Comparison of ENCODE assay signal across 8 cellular contexts in genomic region chr19:4914736-4915501, GRCh38. TPM values are rescaled to one million over a fixed set of nuclear protein-coding genes. Genes with fewer than 3 reads are reported as not detected.
DNase-seq lines count a peak whose midpoint lies in the region; ATAC-seq, FAIRE-seq and TF ChIP-seq lines count a peak whose summit lies in the region.

No MANE protein-coding gene starts in this region.

- H3K9me3 Mint-ChIP-seq in mesothelial cell of epicardium, result no peaks in the 10 kb centered on the region
- no peaks in the 10 kb centered on the region for H3K9me3 Mint-ChIP-seq in stimulated activated naive CD8-positive, alpha-beta T cell treated with anti-CD3 and anti-CD28 coated beads, Interleukin-15, amount 100 ng/mL, for 72 hours

- no peak for TF ChIP-seq RAD21 in GM12878 (IDR thresholded peaks at IDR 0.05; ENCODE audit: insufficient read depth, low read depth, low read length)

- in situ Hi-C loops in HAP-1 (cut with MboI; ENCODE audit: low sequenced_read_pairs), result no loop called here
- in situ Hi-C loops in GM12878 (cut with MboI), result loop anchor here (5.0 kb wide), 2 partner anchors 43 to 108 kb away; no protein-coding TSS in a partner anchor

- no peak overlapping the region for H3K27ac ChIP-seq in GM12878 (ENCODE audit: control insufficient read depth, insufficient read depth)

- H3K27me3 ChIP-seq in HAP-1 (ENCODE audit: low read depth) (no peaks in the 10 kb centered on the region), GM12878 (replicated peaks in 1 of 2; ENCODE audit: control insufficient read depth in 2 of 2, insufficient read depth in 2 of 2, low read length in 1 of 2) (no peaks in the 10 kb centered on the region)

- no peaks in the 10 kb centered on the region for H3K27me3 Mint-ChIP-seq in mesothelial cell of epicardium (ENCODE audit: low read depth)
- H3K27me3 Mint-ChIP-seq in stimulated activated naive CD8-positive, alpha-beta T cell treated with anti-CD3 and anti-CD28 coated beads, Interleukin-15, amount 100 ng/mL, for 72 hours, result no peaks in the 10 kb centered on the region

- peaks cover 32% of the 10 kb centered on the region for H3K4me1 Mint-ChIP-seq in mesothelial cell of epicardium
- peaks cover 66% of the 10 kb centered on the region for H3K4me1 Mint-ChIP-seq in stimulated activated naive CD8-positive, alpha-beta T cell treated with anti-CD3 and anti-CD28 coated beads, Interleukin-15, amount 100 ng/mL, for 72 hours

- CTCF ChIA-PET in GM12878 (lab: Yijun Ruan, JAX), result interaction anchor here (0.8 to 4.8 kb wide), 8 partner anchors 9 to 116 kb away, joined by 3 to 310 read pairs (median 20); partner anchors contain the start of gene PLIN3

- H3K27ac Mint-ChIP-seq in mesothelial cell of epicardium, result peak overlapping the region; percentile 56
- peak overlapping the region; percentile 89 to 94 for H3K27ac Mint-ChIP-seq in stimulated activated naive CD8-positive, alpha-beta T cell treated with anti-CD3 and anti-CD28 coated beads, Interleukin-15, amount 100 ng/mL, for 72 hours

- H3K4me1 ChIP-seq in HAP-1 (peaks cover 23% of the 10 kb centered on the region), GM12878 (ENCODE audit: control insufficient read depth, insufficient read depth, low read length) (peaks cover 44% of the 10 kb centered on the region)

- ATAC-seq in GM12878 (peak; percentile 39), GM19463 (IDR thresholded peaks at IDR 0.05; ENCODE audit: unreplicated experiment) (no peak), HG02571 (IDR thresholded peaks at IDR 0.05; ENCODE audit: unreplicated experiment) (no peak), HG02981 (IDR thresholded peaks at IDR 0.05; ENCODE audit: unreplicated experiment) (no peak)
- peak; percentile 78 for ATAC-seq in stimulated activated naive CD8-positive, alpha-beta T cell treated with anti-CD3 and anti-CD28 coated beads, Interleukin-15, amount 100 ng/mL, for 72 hours

- DNase-seq in HAP-1 (ENCODE audit: low spot score in 2 of 2), result peak; percentile 17 to 66
- DNase-seq in T1000 (lab: John Stamatoyannopoulos, UW), result peak; percentile 65
- no peak for DNase-seq in GM12878 (ENCODE audit: low read depth, low spot score)
- DNase-seq in mesothelial cell of epicardium (ENCODE audit: low spot score in 2 of 2, unreplicated experiment in 2 of 2), result no peak
- peak; percentile 62 to 67 for DNase-seq in stimulated activated naive CD8-positive, alpha-beta T cell treated with anti-CD3 and anti-CD28 coated beads, Interleukin-15, amount 100 ng/mL, for 72 hours

- RAD21 ChIA-PET in GM12878 (lab: Charles Lee; ENCODE audit: unreplicated experiment), result interaction anchor here (0.6 to 5.4 kb wide), 3 partner anchors 40 to 104 kb away, joined by 3 to 176 read pairs (median 79); partner anchors contain the start of gene PLIN3

- H3K4me3 ChIP-seq in HAP-1 (no peak overlapping the region), GM12878 (peak overlapping the region; percentile 60)

- H3K4me3 Mint-ChIP-seq in mesothelial cell of epicardium, result no peak overlapping the region
- H3K4me3 Mint-ChIP-seq in stimulated activated naive CD8-positive, alpha-beta T cell treated with anti-CD3 and anti-CD28 coated beads, Interleukin-15, amount 100 ng/mL, for 72 hours, result peak overlapping the region; percentile 89 to 93

- H2AFZ ChIP-seq in GM12878 (ENCODE audit: control insufficient read depth, low read depth, low read length), result no peak overlapping the region

- H3K9ac ChIP-seq in GM12878 (ENCODE audit: control insufficient read depth, insufficient read depth, low read length), result no peak overlapping the region

- no peak for TF ChIP-seq CTCF in GM12878 (IDR thresholded peaks at IDR 0.05 in 2 of 3, conservative IDR thresholded peaks at IDR 0.05 in 1 of 3; ENCODE audit: control insufficient read depth in 2 of 3, extremely low read depth in 1 of 3, insufficient read depth in 1 of 3, low read depth in 3 of 3, low read length in 3 of 3)
- TF ChIP-seq CTCF in mesothelial cell of epicardium (IDR thresholded peaks at IDR 0.05; ENCODE audit: unreplicated experiment), result no peak

- H3K36me3 ChIP-seq in HAP-1 (replicated peaks), result peaks cover 83% of the 10 kb centered on the region
- H3K36me3 ChIP-seq in GM12878 (ENCODE audit: control insufficient read depth in 2 of 2, insufficient read depth in 2 of 2, low read length in 1 of 2), result peaks cover 3 to 13% of the 10 kb centered on the region in 2 experiments

- BruUV-seq in GM12878 (replicated peaks; lab: Mats Ljungman, UMichigan), result no TSS peak

- peak overlapping the region; percentile 96 for H3K4me2 ChIP-seq in GM12878 (ENCODE audit: control insufficient read depth, insufficient read depth)

- peaks cover 3% of the 10 kb centered on the region for H3K36me3 Mint-ChIP-seq in mesothelial cell of epicardium

- no peaks in the 10 kb centered on the region for H4K20me1 ChIP-seq in GM12878 (ENCODE audit: control insufficient read depth, insufficient read depth)

- no peak for TF ChIP-seq EP300 in GM12878 (IDR thresholded peaks at IDR 0.05; ENCODE audit: borderline replicate concordance in 1 of 2, control insufficient read depth in 1 of 2, low read depth in 2 of 2, low read length in 2 of 2)

- H3K9me3 ChIP-seq in HAP-1 (no peaks in the 10 kb centered on the region), GM12878 (replicated peaks; ENCODE audit: control insufficient read depth, insufficient read depth, low read length) (no peaks in the 10 kb centered on the region)

- TF ChIP-seq POLR2A in GM12878 (IDR thresholded peaks at IDR 0.05; ENCODE audit: low read depth, low read length), result no peak

- POLR2A ChIA-PET in GM12878 (lab: Charles Lee), result interaction anchor here (1.0 to 1.6 kb wide), 2 partner anchors 43 to 54 kb away, joined by 3 to 5 read pairs; partner anchors contain the start of gene KDM4B

- FAIRE-seq in GM12878 (lab: Jason Lieb, UNC), result no peak

- 78% methylated on average over 23 of the region's 23 CpGs for WGBS in GM12878 (ENCODE audit: insufficient coverage, insufficient replicate concordance, low lambda C conversion rate, missing lambda C conversion rate)

- H3K79me2 ChIP-seq in GM12878 (ENCODE audit: control insufficient read depth, insufficient read depth, low read length), result peaks cover 72% of the 10 kb centered on the region

- intact Hi-C loops in GM12878 (cut with micrococcal nuclease; ENCODE audit: unreplicated experiment), result loop anchor here (5.0 kb wide), 1 partner anchor 193 kb away; the partner anchor contains the start of gene DPP9

- SMC1A ChIA-PET in GM12878 (lab: Charles Lee; ENCODE audit: uncharacterized antibody, unreplicated experiment), result interaction anchor here (2.2 to 4.0 kb wide), 3 partner anchors 43 to 106 kb away, joined by 5 to 94 read pairs (median 12); no protein-coding TSS in a partner anchor

RNA-seq across cellular contexts. Expression of gene UHRF1, which starts 5.6 kb away (rescaled TPM):
- 14.6 and 18.7 TPM in 2 replicates for total RNA-seq in GM12878 (2013; cell fraction: nucleolus; rRNA removed)
- 57.5 and 67.1 TPM in 2 replicates for total RNA-seq in GM12878 (2014; rRNA removed)
- total RNA-seq in GM12878 (2014; rRNA removed; fragmentation: Illumina TruSeq; extraction: Trizol), result 23.1 and 28.3 TPM in 2 replicates
- 98.4 and 109 TPM in 2 replicates for total RNA-seq in GM12878 (2021)
- 11.1 TPM for polyA plus RNA-seq in GM12878 (2011; ENCODE audit: low read depth)
- polyA plus RNA-seq in GM12878 (2011; rRNA removed), result 7.0 and 20.0 TPM in 2 replicates
- 13.1 and 18.3 TPM in 2 replicates for polyA plus RNA-seq in GM12878 (2011; cell fraction: cytosol; rRNA removed)
- 34.5 and 78.8 TPM in 2 replicates for polyA plus RNA-seq in GM12878 (2011; cell fraction: nucleus; rRNA removed)
- polyA plus RNA-seq in GM12878 (2012), result 18.2 and 22.6 TPM in 2 replicates
- 22.7 and 30.8 TPM in 2 replicates for polyA plus RNA-seq in GM12878 (2014; fragmentation: Illumina TruSeq; extraction: Trizol)
- polyA plus RNA-seq in GM12878 (2014; fragmentation: Nextera tagmentation; extraction: Ambion mirVana), result 10 to 100 TPM; 13.0 to 17.8 TPM
- polyA plus RNA-seq in GM12878 (2014; rRNA removed), result 44.6 and 58.8 TPM in 2 replicates
- 100 to 1,000 TPM; 103 TPM for polyA plus RNA-seq in GM12878 (2016; fragmentation: Nextera tagmentation; extraction: Ambion mirVana)
- polyA minus RNA-seq in GM12878 (2011; rRNA and poly(A)+ RNA removed), result 18.7 and 20.1 TPM in 2 replicates
- 14.0 and 15.2 TPM in 2 replicates for polyA minus RNA-seq in GM12878 (2011; cell fraction: cytosol; rRNA and poly(A)+ RNA removed)
- 10.2 and 23.8 TPM in 2 replicates for polyA minus RNA-seq in GM12878 (2011; cell fraction: nucleus; rRNA and poly(A)+ RNA removed)
- 27.6 to 28.9 TPM (median 27.8 TPM) in 3 replicates for total RNA-seq in mesothelial cell of epicardium

RNA-seq across cellular contexts. Expression of gene ARRDC5, which starts 12.2 kb away (rescaled TPM):
- 0.69 and 0.94 TPM in 2 replicates for total RNA-seq in GM12878 (2013; cell fraction: nucleolus; rRNA removed)
- total RNA-seq in GM12878 (2014; rRNA removed) (0.05 TPM in 1 of 2 replicates, not detected in the other), GM12878 (2014; rRNA removed; fragmentation: Illumina TruSeq; extraction: Trizol) (0.18 and 0.31 TPM in 2 replicates), GM12878 (2021) (0.38 TPM in 1 of 2 replicates, not detected in the other), mesothelial cell of epicardium (not detected in 3 replicates)
- polyA plus RNA-seq in GM12878 (2011; ENCODE audit: low read depth), result not detected
- polyA plus RNA-seq in GM12878 (2011; rRNA removed) (0.04 TPM in 1 of 2 replicates, not detected in the other), GM12878 (2014; fragmentation: Illumina TruSeq; extraction: Trizol) (0.03 TPM in 1 of 2 replicates, not detected in the other), GM12878 (2014; fragmentation: Nextera tagmentation; extraction: Ambion mirVana) (under 1 TPM; 0.15 to 0.21 TPM), GM12878 (2014; rRNA removed) (0.16 TPM in 1 of 2 replicates, not detected in the other), GM12878 (2016; fragmentation: Nextera tagmentation; extraction: Ambion mirVana) (under 1 TPM; 0.09 to 0.10 TPM)
- polyA plus RNA-seq in GM12878 (2011; cell fraction: cytosol; rRNA removed), result not detected in 2 replicates
- 0.15 and 0.23 TPM in 2 replicates for polyA plus RNA-seq in GM12878 (2011; cell fraction: nucleus; rRNA removed)
- polyA plus RNA-seq in GM12878 (2012), result 0.17 and 0.27 TPM in 2 replicates
- 0.44 TPM in 1 of 2 replicates, not detected in the other for polyA minus RNA-seq in GM12878 (2011; rRNA and poly(A)+ RNA removed)
- not detected in 2 replicates for polyA minus RNA-seq in GM12878 (2011; cell fraction: cytosol; rRNA and poly(A)+ RNA removed)
- not detected in 2 replicates for polyA minus RNA-seq in GM12878 (2011; cell fraction: nucleus; rRNA and poly(A)+ RNA removed)

RNA-seq across cellular contexts. Expression of gene PLIN3, which starts 47.5 kb away (rescaled TPM):
- total RNA-seq in GM12878 (2013; cell fraction: nucleolus; rRNA removed), result 35.0 and 37.9 TPM in 2 replicates
- total RNA-seq in GM12878 (2014; rRNA removed), result 61.9 and 69.9 TPM in 2 replicates
- total RNA-seq in GM12878 (2014; rRNA removed; fragmentation: Illumina TruSeq; extraction: Trizol), result 33.7 and 35.4 TPM in 2 replicates
- total RNA-seq in GM12878 (2021), result 69.6 and 73.6 TPM in 2 replicates
- polyA plus RNA-seq in GM12878 (2011; ENCODE audit: low read depth), result 23.2 TPM
- 44.8 and 71.4 TPM in 2 replicates for polyA plus RNA-seq in GM12878 (2011; rRNA removed)
- polyA plus RNA-seq in GM12878 (2011; cell fraction: cytosol; rRNA removed), result 105 and 137 TPM in 2 replicates
- 38.9 and 47.7 TPM in 2 replicates for polyA plus RNA-seq in GM12878 (2011; cell fraction: nucleus; rRNA removed)
- 73.5 and 75.8 TPM in 2 replicates for polyA plus RNA-seq in GM12878 (2012)
- 17.4 and 27.2 TPM in 2 replicates for polyA plus RNA-seq in GM12878 (2014; fragmentation: Illumina TruSeq; extraction: Trizol)
- 10 to 100 TPM in 1 of 2 experiments, 1 to 10 TPM in 1; 7.7 to 19.0 TPM for polyA plus RNA-seq in GM12878 (2014; fragmentation: Nextera tagmentation; extraction: Ambion mirVana)
- polyA plus RNA-seq in GM12878 (2014; rRNA removed), result 67.0 and 77.5 TPM in 2 replicates
- 10 to 100 TPM; 66.7 to 68.2 TPM for polyA plus RNA-seq in GM12878 (2016; fragmentation: Nextera tagmentation; extraction: Ambion mirVana)
- 52.7 and 125 TPM in 2 replicates for polyA minus RNA-seq in GM12878 (2011; rRNA and poly(A)+ RNA removed)
- polyA minus RNA-seq in GM12878 (2011; cell fraction: cytosol; rRNA and poly(A)+ RNA removed), result 55.9 and 62.5 TPM in 2 replicates
- 34.0 and 44.7 TPM in 2 replicates for polyA minus RNA-seq in GM12878 (2011; cell fraction: nucleus; rRNA and poly(A)+ RNA removed)
- 49.6 to 55.6 TPM (median 52.9 TPM) in 3 replicates for total RNA-seq in mesothelial cell of epicardium

RNA-seq across cellular contexts. Expression of gene KDM4B, which starts 54.0 kb away (rescaled TPM):
- 152 and 157 TPM in 2 replicates for total RNA-seq in GM12878 (2013; cell fraction: nucleolus; rRNA removed)
- 25.6 and 26.5 TPM in 2 replicates for total RNA-seq in GM12878 (2014; rRNA removed)
- total RNA-seq in GM12878 (2014; rRNA removed; fragmentation: Illumina TruSeq; extraction: Trizol), result 11.3 and 12.3 TPM in 2 replicates
- total RNA-seq in GM12878 (2021), result 49.6 and 50.2 TPM in 2 replicates
- polyA plus RNA-seq in GM12878 (2011; ENCODE audit: low read depth), result 11.6 TPM
- 8.0 and 16.0 TPM in 2 replicates for polyA plus RNA-seq in GM12878 (2011; rRNA removed)
- 17.7 and 21.6 TPM in 2 replicates for polyA plus RNA-seq in GM12878 (2011; cell fraction: cytosol; rRNA removed)
- 69.2 and 77.9 TPM in 2 replicates for polyA plus RNA-seq in GM12878 (2011; cell fraction: nucleus; rRNA removed)
- polyA plus RNA-seq in GM12878 (2012), result 41.0 and 42.8 TPM in 2 replicates
- polyA plus RNA-seq in GM12878 (2014; fragmentation: Illumina TruSeq; extraction: Trizol), result 3.1 and 7.6 TPM in 2 replicates
- polyA plus RNA-seq in GM12878 (2014; fragmentation: Nextera tagmentation; extraction: Ambion mirVana), result 1 to 10 TPM in 1 of 2 experiments, under 1 TPM in 1; 0.47 to 1.8 TPM
- polyA plus RNA-seq in GM12878 (2014; rRNA removed), result 32.2 and 33.7 TPM in 2 replicates
- polyA plus RNA-seq in GM12878 (2016; fragmentation: Nextera tagmentation; extraction: Ambion mirVana), result 10 to 100 TPM; 16.4 to 19.1 TPM
- 28.3 and 50.6 TPM in 2 replicates for polyA minus RNA-seq in GM12878 (2011; rRNA and poly(A)+ RNA removed)
- polyA minus RNA-seq in GM12878 (2011; cell fraction: cytosol; rRNA and poly(A)+ RNA removed), result 23.2 and 24.5 TPM in 2 replicates
- polyA minus RNA-seq in GM12878 (2011; cell fraction: nucleus; rRNA and poly(A)+ RNA removed), result 47.8 and 58.7 TPM in 2 replicates
- total RNA-seq in mesothelial cell of epicardium, result 71.6 to 80.5 TPM (median 74.0 TPM) in 3 replicates

Comparison
In these comparisons a context has a peak if more than half of its experiments do, and no peak if none do; other contexts are left out.
1. DNase-seq: peak in HAP-1 (2 of 2), T1000 (single experiment) and stimulated activated naive CD8-positive, alpha-beta T cell treated with anti-CD3 and anti-CD28 coated beads, Interleukin-15, amount 100 ng/mL, for 72 hours (2 of 2); none in GM12878 (single experiment) and mesothelial cell of epicardium (0 of 2).
2. ATAC-seq: peak in GM12878 (single experiment) and stimulated activated naive CD8-positive, alpha-beta T cell treated with anti-CD3 and anti-CD28 coated beads, Interleukin-15, amount 100 ng/mL, for 72 hours (single experiment); none in GM19463 (single experiment), HG02571 (single experiment) and HG02981 (single experiment).